ENCODE assay signal across 16 cellular contexts in the genomic region with DNA sequence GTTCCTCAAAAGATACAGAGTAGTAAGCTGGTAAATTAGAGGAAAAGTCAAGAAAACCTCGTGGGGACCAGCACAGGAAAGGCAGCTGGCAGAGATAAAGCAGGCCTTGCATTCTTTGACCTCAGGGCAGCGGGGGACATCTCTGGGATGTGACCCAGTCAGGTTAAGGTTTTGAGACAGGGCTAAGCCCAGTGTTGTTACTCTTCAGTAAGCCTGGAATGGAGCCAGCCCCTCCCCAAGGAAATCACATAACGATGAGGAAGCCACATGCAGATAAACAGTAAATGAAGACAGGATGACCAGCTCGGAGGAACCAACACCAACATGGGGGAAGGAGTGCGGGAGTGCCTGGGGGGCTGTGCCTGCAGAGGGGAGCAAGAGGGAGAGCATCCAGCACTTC.
DNase-seq lines count a peak whose midpoint lies in the region; ATAC-seq, FAIRE-seq and TF ChIP-seq lines count a peak whose summit lies in the region.
"Had no signal": no experiment of that assay in that cellular context is flagged by ENCODE, and none has a peak within 500 bp of the region (broad histone marks: within the 10 kb centered on the region; RNA-seq: fewer than 3 reads in every experiment).

No MANE protein-coding gene starts in this region.

- H4K12ac ChIP-seq in trophoblast cell (ENCODE audit: low read depth, low read length): no peak overlapping the region

- no peak for TF ChIP-seq CTCF in endothelial cell of umbilical vein (IDR thresholded peaks at IDR 0.05; ENCODE audit: extremely low read depth in 1 of 2, insufficient read depth in 1 of 2, low read depth in 1 of 2, low read length in 2 of 2)
- TF ChIP-seq CTCF in stomach (IDR thresholded peaks at IDR 0.05): no peak

- no peak overlapping the region for H3K14ac ChIP-seq in trophoblast cell (ENCODE audit: low read length)

- TF ChIP-seq POLR2A in endothelial cell of umbilical vein (IDR thresholded peaks at IDR 0.05; ENCODE audit: low read depth, low read length) (no peak), stomach (IDR thresholded peaks at IDR 0.05) (no peak)

- H3K9ac ChIP-seq in endothelial cell of umbilical vein (replicated peaks; ENCODE audit: extremely low read depth, insufficient read depth, low read length) (no peak overlapping the region), trophoblast cell (ENCODE audit: low read length) (no peak overlapping the region)

- no peak for ATAC-seq in GM18861 (IDR thresholded peaks at IDR 0.05; ENCODE audit: unreplicated experiment)

- no peak overlapping the region for H2AFZ ChIP-seq in endothelial cell of umbilical vein (ENCODE audit: low read depth, low read length)
- H2AFZ ChIP-seq in trophoblast cell (ENCODE audit: insufficient read depth, low read length, poor library complexity): no peak overlapping the region

- H4K8ac ChIP-seq in trophoblast cell (ENCODE audit: low read depth, low read length): no peak overlapping the region

- CTCF ChIA-PET in endothelial cell of umbilical vein (lab: Charles Lee): interaction anchor here (1.0 to 5.3 kb wide), 6 partner anchors 12 to 885 kb away, joined by 3 to 78 read pairs (median 36); no protein-coding TSS in a partner anchor

- FAIRE-seq in endothelial cell of umbilical vein (lab: Jason Lieb, UNC): no peak

- H2BK5ac ChIP-seq in trophoblast cell (ENCODE audit: low read depth, low read length, poor library complexity): peak overlapping the region; percentile 61

- no CpG with 5 or more reads among the region's 5 CpGs for WGBS in trophoblast cell (ENCODE audit: extremely low coverage, insufficient coverage, insufficient read length)
- 53 to 62% (median 58%) methylated on average over 5 of the region's 5 CpGs for WGBS in stomach, 5 donors

- H3K27me3 ChIP-seq in endothelial cell of umbilical vein (ENCODE audit: control insufficient read depth in 2 of 2, insufficient read depth in 2 of 2, low read length in 2 of 2): no peaks in the 10 kb centered on the region
- no peaks in the 10 kb centered on the region for H3K27me3 ChIP-seq in trophoblast cell (ENCODE audit: insufficient read depth, low read length)
- H3K27me3 ChIP-seq in stomach: no peaks in the 10 kb centered on the region
- H3K27me3 ChIP-seq: sigmoid colon had no signal

- no peak overlapping the region for H3K23ac ChIP-seq in trophoblast cell (ENCODE audit: low read length)

- peaks cover 7% of the 10 kb centered on the region for H3K4me1 ChIP-seq in endothelial cell of umbilical vein (ENCODE audit: control insufficient read depth, extremely low read depth, insufficient read depth, low read length)
- H3K4me1 ChIP-seq in trophoblast cell (ENCODE audit: control insufficient read depth in 1 of 2, insufficient read depth in 2 of 2, low read length in 2 of 2): peaks cover 7 to 10% of the 10 kb centered on the region in 2 experiments
- peaks cover 8 to 72% (median 32%) of the 10 kb centered on the region in 4 donors for H3K4me1 ChIP-seq in stomach

- no peaks in the 10 kb centered on the region for H3K9me1 ChIP-seq in endothelial cell of umbilical vein (replicated peaks; ENCODE audit: control insufficient read depth, extremely low read depth, insufficient read depth, low read length)

- TF ChIP-seq EP300 in stomach (IDR thresholded peaks at IDR 0.05): no peak

- DNase-seq in EH (ENCODE audit: low read depth): peak; percentile 65
- DNase-seq in RPMI7951 (ENCODE audit: low read depth): peak; percentile 21
- peak; percentile 12 for DNase-seq in endothelial cell of umbilical vein (ENCODE audit: low read depth, low spot score)
- DNase-seq in trophoblast cell: peak in 1 of 2 donors; percentile 33
- DNase-seq in stomach: no peak
- no peak for DNase-seq in NCI-H1930 (lab: John Stamatoyannopoulos, UW)
- DNase-seq in SHP77 treated with DMSO at 0.1 percent for 48 hours (lab: John Stamatoyannopoulos, UW): no peak
- DNase-seq: activated CD4-positive, CD25-positive, alpha-beta regulatory T cell; AML-193; DMS53; effector CD4-positive, alpha-beta T cell; HCEC 1CT; NCI-H1105; sigmoid colon; stimulated activated CD4-positive, alpha-beta T cell treated with anti-CD3 and anti-CD28 coated beads, Interleukin-4, amount 100 ng/mL, for 24 hours had no signal

- peaks cover 6% of the 10 kb centered on the region for H4K20me1 ChIP-seq in endothelial cell of umbilical vein (replicated peaks; ENCODE audit: control insufficient read depth, extremely low read depth, insufficient read depth, low read length)

- H2BK12ac ChIP-seq in trophoblast cell (ENCODE audit: low read length): no peak overlapping the region

- peaks cover 10% of the 10 kb centered on the region for H3K79me1 ChIP-seq in trophoblast cell (ENCODE audit: low read length)

- no peak overlapping the region for H3K4me3 ChIP-seq in endothelial cell of umbilical vein (replicated peaks in 1 of 3; ENCODE audit: insufficient read depth in 1 of 3, low read depth in 1 of 3, low read length in 3 of 3)
- no peak overlapping the region for H3K4me3 ChIP-seq in trophoblast cell (ENCODE audit: low read depth, low read length)
- H3K4me3 ChIP-seq in stomach: no peak overlapping the region
- H3K4me3 ChIP-seq: sigmoid colon had no signal

- H3K27ac ChIP-seq in endothelial cell of umbilical vein (ENCODE audit: insufficient read depth, low read depth, low read length) (no peak overlapping the region), trophoblast cell (ENCODE audit: low read depth, low read length) (peak overlapping the region; percentile 57), stomach (no peak overlapping the region)

- H3K36me3 ChIP-seq in endothelial cell of umbilical vein (ENCODE audit: control insufficient read depth in 2 of 2, extremely low read depth in 1 of 2, insufficient read depth in 2 of 2, low read length in 2 of 2) (no peaks in the 10 kb centered on the region), trophoblast cell (ENCODE audit: control insufficient read depth in 1 of 2, insufficient read depth in 2 of 2, low read length in 2 of 2) (no peaks in the 10 kb centered on the region), stomach (no peaks in the 10 kb centered on the region)
- H3K36me3 ChIP-seq: sigmoid colon had no signal

- H3K4me2 ChIP-seq in endothelial cell of umbilical vein (ENCODE audit: insufficient read depth, low read length) (peak overlapping the region; percentile 17), trophoblast cell (ENCODE audit: low read length) (no peak overlapping the region)

- intact Hi-C loops in endothelial cell of umbilical vein (cut with micrococcal nuclease): no loop called here
- intact Hi-C loops in stomach (cut with DNase I; ENCODE audit: low total_unique reads): no loop called here

- H3K4ac ChIP-seq in trophoblast cell (ENCODE audit: low read depth, low read length): no peak overlapping the region

- H3K79me2 ChIP-seq in endothelial cell of umbilical vein (ENCODE audit: control insufficient read depth, insufficient read depth, low read length) (peaks cover under 1% of the 10 kb centered on the region), trophoblast cell (ENCODE audit: control insufficient read depth, insufficient read depth, low read length, poor library complexity) (no peaks in the 10 kb centered on the region)

- H3K18ac ChIP-seq in trophoblast cell (ENCODE audit: low read length): no peak overlapping the region

- H2AK5ac ChIP-seq in trophoblast cell (ENCODE audit: low read length): no peak overlapping the region

- no TSS peak for BruUV-seq in endothelial cell of umbilical vein (replicated peaks; lab: Mats Ljungman, UMichigan)

- H2BK120ac ChIP-seq in trophoblast cell (ENCODE audit: insufficient read depth, low read length, poor library complexity): peak overlapping the region; percentile 77

- H3K9me3 ChIP-seq in endothelial cell of umbilical vein (replicated peaks; ENCODE audit: control insufficient read depth, insufficient read depth, low read length) (no peaks in the 10 kb centered on the region), trophoblast cell (ENCODE audit: insufficient read depth, low read depth, low read length) (no peaks in the 10 kb centered on the region), stomach (no peaks in the 10 kb centered on the region)
- H3K9me3 ChIP-seq: sigmoid colon had no signal

- H4K91ac ChIP-seq in trophoblast cell (ENCODE audit: low read depth, low read length): peak overlapping the region; percentile 86

- dilution Hi-C loops in endothelial cell of umbilical vein (cut with MboI; ENCODE audit: extremely low pct_ligation_motif_present, low sequenced_read_pairs): no loop called here

- POLR2A ChIA-PET in endothelial cell of umbilical vein (lab: Charles Lee): no interaction called here

TF ChIP-seq in endothelial cell of umbilical vein, 7 proteins besides CTCF, POLR2A, EP300 and RAD21:
- TF ChIP-seq, protein P1, sequence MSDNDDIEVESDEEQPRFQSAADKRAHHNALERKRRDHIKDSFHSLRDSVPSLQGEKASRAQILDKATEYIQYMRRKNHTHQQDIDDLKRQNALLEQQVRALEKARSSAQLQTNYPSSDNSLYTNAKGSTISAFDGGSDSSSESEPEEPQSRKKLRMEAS (IDR thresholded peaks at IDR 0.05; ENCODE audit: insufficient read depth, insufficient read length): no peak
- TF ChIP-seq JUN (IDR thresholded peaks at IDR 0.05; ENCODE audit: borderline replicate concordance, insufficient read depth, insufficient read length, low read depth) (no peak), GATA2 (IDR thresholded peaks at IDR 0.05; ENCODE audit: insufficient read depth, insufficient read length, low read depth, low read length) (no peak), POLR2AphosphoS5 (IDR thresholded peaks at IDR 0.05; ENCODE audit: insufficient read depth, low read depth, low read length) (no peak), FOS (IDR thresholded peaks at IDR 0.05; ENCODE audit: borderline replicate concordance, insufficient read depth, low read length) (no peak), EZH2 (IDR thresholded peaks at IDR 0.05; ENCODE audit: borderline replicate concordance, low read depth, low read length, severe bottlenecking) (no peak), MYC (IDR thresholded peaks at IDR 0.05; ENCODE audit: low read depth, low read length) (no peak)

Comparison
In these comparisons a context has a peak if more than half of its experiments do, and no peak if none do; other contexts are left out.
1. DNase-seq: peak in EH (single experiment), RPMI7951 (single experiment) and endothelial cell of umbilical vein (single experiment); none in stomach (single experiment), NCI-H1930 (0 of 2) and SHP77 treated with DMSO at 0.1 percent for 48 hours (single experiment).